17 cellular contexts compared by ENCODE assay signal in genomic region chr17:62578757-62579487, GRCh38. TPM values are rescaled to one million over a fixed set of nuclear protein-coding genes. Genes with fewer than 3 reads are reported as not detected.
DNase-seq lines count a peak whose midpoint lies in the region; ATAC-seq and TF ChIP-seq lines count a peak whose summit lies in the region.
"Had no signal": no experiment of that assay in that cellular context is flagged by ENCODE, and none has a peak within 500 bp of the region (broad histone marks: within the 10 kb centered on the region; RNA-seq: fewer than 3 reads in every experiment).

No MANE protein-coding gene starts in this region.

- no peak for ATAC-seq in natural killer cell
- ATAC-seq in natural killer cell treated with Interleukin-12 subunit alpha and Interleukin-12 subunit beta and Interleukin-15 and Interleukin-18, amount 100 ng/mL, for 72 hours = no peak
- peak; percentile 88 for ATAC-seq in activated naive CD8-positive, alpha-beta T cell treated with anti-CD3 and anti-CD28 coated beads, Interleukin-2, amount 50 U/mL, for 24 hours
- peak; percentile 73 for ATAC-seq in stimulated activated naive B cell treated with anti-CD40 and anti-IgM and Interleukin-4, amounts not matched to agents 10 μg/mL and 1 μg/mL and 100 μg/mL, for 72 hours (replicated peaks)

- DNase-seq in natural killer cell (no peak), NCI-H524 treated with DMSO at 0.1 percent for 48 hours (lab: John Stamatoyannopoulos, UW) (peak; percentile 47), NCI-H1048 (lab: John Stamatoyannopoulos, UW) (no peak), HT-29 (ENCODE audit: low spot score) (no peak), T-helper 9 cell (no peak)
- no peak for DNase-seq in natural killer cell treated with Interleukin-12 subunit alpha and Interleukin-12 subunit beta and Interleukin-15 and Interleukin-18, amount 100 ng/mL, for 72 hours (ENCODE audit: low spot score)
- DNase-seq in activated naive CD8-positive, alpha-beta T cell treated with anti-CD3 and anti-CD28 coated beads, Interleukin-2, amount 50 U/mL, for 24 hours = no peak
- DNase-seq in stimulated activated naive B cell treated with anti-CD40 and anti-IgM and Interleukin-4, amounts not matched to agents 10 μg/mL and 1 μg/mL and 100 μg/mL, for 72 hours = no peak
- DNase-seq: CD4-positive, CD25-positive, alpha-beta regulatory T cell; IMR-90; Kasumi-1; MM.1S; NCI-H1105 treated with DMSO at 0.1 percent for 48 hours; NCI-H1694 treated with DMSO at 0.1 percent for 48 hours; NCI-H2171; RPMI8226 had no signal

- H3K9me3 Mint-ChIP-seq in natural killer cell = no peaks in the 10 kb centered on the region
- H3K9me3 Mint-ChIP-seq in natural killer cell treated with Interleukin-12 subunit alpha and Interleukin-12 subunit beta and Interleukin-15 and Interleukin-18, amount 100 ng/mL, for 72 hours = no peaks in the 10 kb centered on the region
- H3K9me3 Mint-ChIP-seq in activated naive CD8-positive, alpha-beta T cell treated with anti-CD3 and anti-CD28 coated beads, Interleukin-2, amount 50 U/mL, for 24 hours = no peaks in the 10 kb centered on the region
- H3K9me3 Mint-ChIP-seq in stimulated activated naive B cell treated with anti-CD40 and anti-IgM and Interleukin-4, amounts not matched to agents 10 μg/mL and 1 μg/mL and 100 μg/mL, for 72 hours = no peaks in the 10 kb centered on the region
- H3K9me3 Mint-ChIP-seq: CD4-positive, CD25-positive, alpha-beta regulatory T cell had no signal

- peaks cover 0 to 7% of the 10 kb centered on the region in 2 donors for H3K4me1 Mint-ChIP-seq in natural killer cell
- H3K4me1 Mint-ChIP-seq in natural killer cell treated with Interleukin-12 subunit alpha and Interleukin-12 subunit beta and Interleukin-15 and Interleukin-18, amount 100 ng/mL, for 72 hours (ENCODE audit: low read depth in 2 of 2) = peaks cover 0 to 8% of the 10 kb centered on the region in 2 donors
- peaks cover 22% of the 10 kb centered on the region for H3K4me1 Mint-ChIP-seq in activated naive CD8-positive, alpha-beta T cell treated with anti-CD3 and anti-CD28 coated beads, Interleukin-2, amount 50 U/mL, for 24 hours
- H3K4me1 Mint-ChIP-seq in stimulated activated naive B cell treated with anti-CD40 and anti-IgM and Interleukin-4, amounts not matched to agents 10 μg/mL and 1 μg/mL and 100 μg/mL, for 72 hours = peaks cover 8 to 25% of the 10 kb centered on the region in 2 donors

- intact Hi-C loops in natural killer cell (cut with micrococcal nuclease) = no loop called here

- no peak for TF ChIP-seq CTCF in natural killer cell (IDR thresholded peaks at IDR 0.05)

- H3K4me3 Mint-ChIP-seq in natural killer cell = no peak overlapping the region
- H3K4me3 Mint-ChIP-seq in natural killer cell treated with Interleukin-12 subunit alpha and Interleukin-12 subunit beta and Interleukin-15 and Interleukin-18, amount 100 ng/mL, for 72 hours = no peak overlapping the region
- H3K4me3 Mint-ChIP-seq in activated naive CD8-positive, alpha-beta T cell treated with anti-CD3 and anti-CD28 coated beads, Interleukin-2, amount 50 U/mL, for 24 hours = peak overlapping the region; percentile 6
- no peak overlapping the region for H3K4me3 Mint-ChIP-seq in stimulated activated naive B cell treated with anti-CD40 and anti-IgM and Interleukin-4, amounts not matched to agents 10 μg/mL and 1 μg/mL and 100 μg/mL, for 72 hours
- H3K4me3 Mint-ChIP-seq: B cell; CD4-positive, CD25-positive, alpha-beta regulatory T cell had no signal

- no peaks in the 10 kb centered on the region for H3K36me3 Mint-ChIP-seq in natural killer cell
- peaks cover 6% of the 10 kb centered on the region for H3K36me3 Mint-ChIP-seq in natural killer cell treated with Interleukin-12 subunit alpha and Interleukin-12 subunit beta and Interleukin-15 and Interleukin-18, amount 100 ng/mL, for 72 hours
- H3K36me3 Mint-ChIP-seq in activated naive CD8-positive, alpha-beta T cell treated with anti-CD3 and anti-CD28 coated beads, Interleukin-2, amount 50 U/mL, for 24 hours (ENCODE audit: low read depth) = peaks cover 50% of the 10 kb centered on the region
- peaks cover 34 to 54% of the 10 kb centered on the region in 2 donors for H3K36me3 Mint-ChIP-seq in stimulated activated naive B cell treated with anti-CD40 and anti-IgM and Interleukin-4, amounts not matched to agents 10 μg/mL and 1 μg/mL and 100 μg/mL, for 72 hours

- H3K27ac Mint-ChIP-seq in natural killer cell = peak overlapping the region; percentile 52 to 59
- no peak overlapping the region for H3K27ac Mint-ChIP-seq in natural killer cell treated with Interleukin-12 subunit alpha and Interleukin-12 subunit beta and Interleukin-15 and Interleukin-18, amount 100 ng/mL, for 72 hours
- peak overlapping the region; percentile 61 for H3K27ac Mint-ChIP-seq in activated naive CD8-positive, alpha-beta T cell treated with anti-CD3 and anti-CD28 coated beads, Interleukin-2, amount 50 U/mL, for 24 hours
- peak overlapping the region; percentile 62 for H3K27ac Mint-ChIP-seq in stimulated activated naive B cell treated with anti-CD40 and anti-IgM and Interleukin-4, amounts not matched to agents 10 μg/mL and 1 μg/mL and 100 μg/mL, for 72 hours
- H3K27ac Mint-ChIP-seq: B cell had no signal

- no peaks in the 10 kb centered on the region for H3K27me3 Mint-ChIP-seq in natural killer cell (ENCODE audit: low read depth in 2 of 2)
- no peaks in the 10 kb centered on the region for H3K27me3 Mint-ChIP-seq in natural killer cell treated with Interleukin-12 subunit alpha and Interleukin-12 subunit beta and Interleukin-15 and Interleukin-18, amount 100 ng/mL, for 72 hours
- no peaks in the 10 kb centered on the region for H3K27me3 Mint-ChIP-seq in activated naive CD8-positive, alpha-beta T cell treated with anti-CD3 and anti-CD28 coated beads, Interleukin-2, amount 50 U/mL, for 24 hours
- H3K27me3 Mint-ChIP-seq in stimulated activated naive B cell treated with anti-CD40 and anti-IgM and Interleukin-4, amounts not matched to agents 10 μg/mL and 1 μg/mL and 100 μg/mL, for 72 hours = no peaks in the 10 kb centered on the region
- H3K27me3 Mint-ChIP-seq: B cell; CD4-positive, CD25-positive, alpha-beta regulatory T cell had no signal

RNA-seq across cellular contexts. Expression of gene MRC2, which starts 48.5 kb away (rescaled TPM):
- under 1 TPM; 0.23 to 0.54 (median 0.50) TPM for total RNA-seq in natural killer cell
- 1 to 10 TPM; 2.0 to 2.1 TPM for total RNA-seq in natural killer cell treated with Interleukin-12 subunit alpha and Interleukin-12 subunit beta and Interleukin-15 and Interleukin-18, amount 100 ng/mL, for 72 hours
- 2.4 and 2.8 TPM in 2 replicates for total RNA-seq in HT-29 (2014; rRNA removed; shearing (Covaris generic))

Comparison
In these comparisons a context has a peak if more than half of its experiments do, and no peak if none do; other contexts are left out.
1. H3K27ac Mint-ChIP-seq: peak in natural killer cell (2 of 2), activated naive CD8-positive, alpha-beta T cell treated with anti-CD3 and anti-CD28 coated beads, Interleukin-2, amount 50 U/mL, for 24 hours (single experiment) and stimulated activated naive B cell treated with anti-CD40 and anti-IgM and Interleukin-4, amounts not matched to agents 10 μg/mL and 1 μg/mL and 100 μg/mL, for 72 hours (single experiment); none in natural killer cell treated with Interleukin-12 subunit alpha and Interleukin-12 subunit beta and Interleukin-15 and Interleukin-18, amount 100 ng/mL, for 72 hours (0 of 2).
2. ATAC-seq: peak in activated naive CD8-positive, alpha-beta T cell treated with anti-CD3 and anti-CD28 coated beads, Interleukin-2, amount 50 U/mL, for 24 hours (single experiment) and stimulated activated naive B cell treated with anti-CD40 and anti-IgM and Interleukin-4, amounts not matched to agents 10 μg/mL and 1 μg/mL and 100 μg/mL, for 72 hours (2 of 2); none in natural killer cell (0 of 3) and natural killer cell treated with Interleukin-12 subunit alpha and Interleukin-12 subunit beta and Interleukin-15 and Interleukin-18, amount 100 ng/mL, for 72 hours (0 of 2).